Comparison of ENCODE assay signal across 1 cellular context in the genomic region with DNA sequence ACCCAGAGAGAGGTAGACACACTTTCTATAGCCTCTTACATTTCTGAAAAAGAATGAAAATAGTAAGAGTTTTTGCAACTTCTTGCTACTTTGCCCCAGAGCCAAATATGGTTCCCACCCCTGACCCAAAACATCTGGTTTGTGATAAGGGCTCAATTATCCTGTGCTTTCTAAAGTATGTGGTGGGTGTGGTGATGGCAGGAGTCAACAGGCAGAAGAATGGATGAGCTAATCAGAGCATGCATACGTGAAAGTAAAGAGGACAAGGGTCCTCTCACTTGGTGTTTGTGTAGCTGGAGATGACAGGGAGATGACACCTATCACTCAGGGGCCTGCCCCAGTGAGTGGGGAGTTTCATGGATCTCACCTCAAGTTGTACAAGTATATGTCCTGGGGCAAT.
TF ChIP-seq lines count a peak whose summit lies in the region.

No MANE protein-coding gene starts in this region.

TF ChIP-seq in K562, 482 proteins besides CTCF, POLR2A, EP300 and RAD21 (continued from another document):
- TF ChIP-seq NCOA1 (IDR thresholded peaks at IDR 0.05; ENCODE audit: low read depth), result peak; percentile 72; the same call in 1 of the 2 replicates
